ENCODE assay signal across 29 cellular contexts in the genomic region with DNA sequence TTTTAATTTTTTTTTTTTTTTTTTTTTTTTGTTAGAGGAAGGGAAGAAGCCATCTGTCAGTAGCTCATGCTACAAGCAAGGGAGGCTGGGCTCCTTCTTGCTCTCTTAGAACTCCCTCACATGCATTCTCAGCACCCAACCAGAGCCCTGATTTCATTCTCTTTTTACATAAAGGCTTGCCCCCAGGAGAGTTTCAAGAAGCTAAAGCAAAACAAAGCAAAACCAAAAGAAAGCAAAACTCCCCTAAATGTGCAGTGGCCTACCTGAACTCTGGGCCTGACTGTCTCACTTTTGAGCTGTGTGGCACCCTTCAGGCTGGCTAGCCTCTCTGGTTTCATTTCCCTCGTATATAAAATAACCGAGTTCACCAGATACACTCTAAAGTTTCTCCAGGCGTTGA.
DNase-seq lines count a peak whose midpoint lies in the region; ATAC-seq, FAIRE-seq and TF ChIP-seq lines count a peak whose summit lies in the region.
"Had no signal": no experiment of that assay in that cellular context is flagged by ENCODE, and none has a peak within 500 bp of the region (broad histone marks: within the 10 kb centered on the region; RNA-seq: fewer than 3 reads in every experiment).

No MANE protein-coding gene starts in this region.

- no peak overlapping the region for H2BK15ac ChIP-seq in mesendoderm (replicated peaks; ENCODE audit: low read depth)

- H2BK120ac ChIP-seq in mesendoderm (ENCODE audit: low read depth, low read length) = no peak overlapping the region

- H3K4me3 Mint-ChIP-seq in activated naive CD4-positive, alpha-beta T cell treated with anti-CD3 and anti-CD28 coated beads for 36 hours = no peak overlapping the region
- no peak overlapping the region for H3K4me3 Mint-ChIP-seq in GM23338
- no peak overlapping the region for H3K4me3 Mint-ChIP-seq in stimulated activated naive B cell treated with anti-CD40 and anti-IgM and Interleukin-4, amounts not matched to agents 10 μg/mL and 1 μg/mL and 100 μg/mL, for 72 hours
- H3K4me3 Mint-ChIP-seq: effector memory CD8-positive, alpha-beta T cell; HFFc6; mesothelial cell of epicardium; naive B cell had no signal

- no peak overlapping the region for H3K56ac ChIP-seq in mesendoderm (ENCODE audit: low read length)

- H3K27me3 Mint-ChIP-seq in activated naive CD4-positive, alpha-beta T cell treated with anti-CD3 and anti-CD28 coated beads for 36 hours (ENCODE audit: low read depth) = no peaks in the 10 kb centered on the region
- H3K27me3 Mint-ChIP-seq in GM23338 (ENCODE audit: insufficient read depth, low read depth, poor library complexity) = peaks cover 6% of the 10 kb centered on the region
- peaks cover 0 to 3% of the 10 kb centered on the region in 2 donors for H3K27me3 Mint-ChIP-seq in stimulated activated naive B cell treated with anti-CD40 and anti-IgM and Interleukin-4, amounts not matched to agents 10 μg/mL and 1 μg/mL and 100 μg/mL, for 72 hours

- no peak for FAIRE-seq in GM12892 (lab: Jason Lieb, UNC)
- FAIRE-seq: A549, G401.6, GM18507, kidney, RCC 7860 had no signal

- H2AK5ac ChIP-seq in mesendoderm (ENCODE audit: low read length) = no peak overlapping the region

- 0 out of 2 replicates have a peak overlapping the region, but pooled peaks have one; percentile 52 for H2AFZ ChIP-seq in GM23338

- H3K4ac ChIP-seq in mesendoderm (ENCODE audit: low read depth, low read length) = no peak overlapping the region

- TF ChIP-seq POLR2A in GM12892 (IDR thresholded peaks at IDR 0.05; ENCODE audit: low read depth, low read length) = no peak

- H3K23ac ChIP-seq in mesendoderm (ENCODE audit: low read length) = no peak overlapping the region

- H3K18ac ChIP-seq in mesendoderm (ENCODE audit: low read length) = no peak overlapping the region

- ATAC-seq in GM23338 = no peak
- peak; percentile 16 to 25 for ATAC-seq in stimulated activated naive B cell treated with anti-CD40 and anti-IgM and Interleukin-4, amounts not matched to agents 10 μg/mL and 1 μg/mL and 100 μg/mL, for 72 hours (replicated peaks)
- ATAC-seq: A549; effector memory CD8-positive, alpha-beta T cell had no signal

- peaks cover 11% of the 10 kb centered on the region for H3K4me1 Mint-ChIP-seq in activated naive CD4-positive, alpha-beta T cell treated with anti-CD3 and anti-CD28 coated beads for 36 hours (ENCODE audit: low read depth)
- H3K4me1 Mint-ChIP-seq in GM23338 = peaks cover 8% of the 10 kb centered on the region
- H3K4me1 Mint-ChIP-seq in stimulated activated naive B cell treated with anti-CD40 and anti-IgM and Interleukin-4, amounts not matched to agents 10 μg/mL and 1 μg/mL and 100 μg/mL, for 72 hours = peaks cover 7 to 11% of the 10 kb centered on the region in 2 donors

- H3K27me3 ChIP-seq in GM23338 (ENCODE audit: insufficient read depth) = no peaks in the 10 kb centered on the region
- no peaks in the 10 kb centered on the region for H3K27me3 ChIP-seq in mesendoderm (ENCODE audit: insufficient read depth, low read length, poor library complexity)
- H3K27me3 ChIP-seq: adrenal gland, thyroid gland had no signal

- H4K8ac ChIP-seq in mesendoderm (ENCODE audit: low read depth, low read length) = no peak overlapping the region

- H3F3A ChIP-seq in GM23338 (replicated peaks; ENCODE audit: low read depth) = no peaks in the 10 kb centered on the region

- H2BK5ac ChIP-seq in mesendoderm (ENCODE audit: low read length) = no peak overlapping the region

- no peaks in the 10 kb centered on the region for H3K9me2 ChIP-seq in GM23338 (ENCODE audit: insufficient read depth)

- peak overlapping the region; percentile 54 for H3K27ac Mint-ChIP-seq in activated naive CD4-positive, alpha-beta T cell treated with anti-CD3 and anti-CD28 coated beads for 36 hours
- H3K27ac Mint-ChIP-seq in GM23338 = no peak overlapping the region
- no peak overlapping the region for H3K27ac Mint-ChIP-seq in stimulated activated naive B cell treated with anti-CD40 and anti-IgM and Interleukin-4, amounts not matched to agents 10 μg/mL and 1 μg/mL and 100 μg/mL, for 72 hours
- H3K27ac Mint-ChIP-seq: effector memory CD8-positive, alpha-beta T cell; HFFc6; IgD-negative memory B cell; mesothelial cell of epicardium had no signal

- H3K36me3 Mint-ChIP-seq in activated naive CD4-positive, alpha-beta T cell treated with anti-CD3 and anti-CD28 coated beads for 36 hours (ENCODE audit: low read depth) = no peaks in the 10 kb centered on the region
- H3K36me3 Mint-ChIP-seq in GM23338 (ENCODE audit: low read depth) = no peaks in the 10 kb centered on the region; the same call in 2 of the 3 replicates
- H3K36me3 Mint-ChIP-seq in stimulated activated naive B cell treated with anti-CD40 and anti-IgM and Interleukin-4, amounts not matched to agents 10 μg/mL and 1 μg/mL and 100 μg/mL, for 72 hours = no peaks in the 10 kb centered on the region
- H3K36me3 Mint-ChIP-seq: IgD-negative memory B cell, mesothelial cell of epicardium, naive B cell had no signal

- H3K36me3 ChIP-seq in GM23338 (ENCODE audit: insufficient read depth) (no peaks in the 10 kb centered on the region), mesendoderm (ENCODE audit: control insufficient read depth, insufficient read depth, low read length) (no peaks in the 10 kb centered on the region)
- H3K36me3 ChIP-seq: adrenal gland, thyroid gland had no signal

- CTCF ChIA-PET in activated naive CD4-positive, alpha-beta T cell treated with anti-CD3 and anti-CD28 coated beads for 36 hours (lab: Charles Lee) = interaction anchor here (0.7 to 1.2 kb wide), 2 partner anchors 22 to 544 kb away, joined by 3 to 5 read pairs; no protein-coding TSS in a partner anchor

- H3K9ac ChIP-seq in mesendoderm (ENCODE audit: low read length) = no peak overlapping the region

- intact Hi-C loops in activated naive CD4-positive, alpha-beta T cell treated with anti-CD3 and anti-CD28 coated beads for 36 hours (cut with micrococcal nuclease) = no loop called here

- no CpG with 5 or more reads among the region's 3 CpGs for WGBS in mesendoderm (ENCODE audit: extremely low coverage, insufficient coverage, low lambda C conversion rate)

- H3K4me2 ChIP-seq in GM23338 (no peak overlapping the region), mesendoderm (ENCODE audit: low read length) (no peak overlapping the region)
- H3K4me2 ChIP-seq: A549 had no signal

- H3K27ac ChIP-seq in GM23338 (ENCODE audit: low read depth) (no peak overlapping the region), mesendoderm (ENCODE audit: low read depth, low read length) (no peak overlapping the region)
- H3K27ac ChIP-seq: A549, adrenal gland, thyroid gland had no signal

- H3K4me3 ChIP-seq in GM23338 (no peak overlapping the region), mesendoderm (ENCODE audit: low read length) (no peak overlapping the region)
- H3K4me3 ChIP-seq: A549, adrenal gland, thyroid gland had no signal

- TF ChIP-seq CTCF in GM23338 (conservative IDR thresholded peaks at IDR 0.05; ENCODE audit: low read depth in 2 of 2) = no peak

- H3K9me3 Mint-ChIP-seq in activated naive CD4-positive, alpha-beta T cell treated with anti-CD3 and anti-CD28 coated beads for 36 hours = no peaks in the 10 kb centered on the region
- no peaks in the 10 kb centered on the region for H3K9me3 Mint-ChIP-seq in GM23338
- peaks cover 0 to 1% of the 10 kb centered on the region in 2 donors for H3K9me3 Mint-ChIP-seq in stimulated activated naive B cell treated with anti-CD40 and anti-IgM and Interleukin-4, amounts not matched to agents 10 μg/mL and 1 μg/mL and 100 μg/mL, for 72 hours
- H3K9me3 Mint-ChIP-seq: effector memory CD8-positive, alpha-beta T cell; HFFc6; IgD-negative memory B cell; mesothelial cell of epicardium; naive B cell had no signal

- H3K4me1 ChIP-seq in GM23338 (ENCODE audit: insufficient read depth) (no peaks in the 10 kb centered on the region), mesendoderm (ENCODE audit: control insufficient read depth, low read depth, low read length) (no peaks in the 10 kb centered on the region)
- H3K4me1 ChIP-seq: A549, adrenal gland, thyroid gland had no signal

- H3K79me1 ChIP-seq in mesendoderm (ENCODE audit: low read length) = no peaks in the 10 kb centered on the region

- no peak for DNase-seq in activated naive CD4-positive, alpha-beta T cell treated with anti-CD3 and anti-CD28 coated beads for 36 hours
- DNase-seq in activated naive CD4-positive, alpha-beta T cell (lab: John Stamatoyannopoulos, UW) = no peak
- DNase-seq in GM23338 (ENCODE audit: low spot score) (no peak), RPMI8226 (peak; percentile 69), mesendoderm (no peak), GM12892 (ENCODE audit: insufficient read length) (no peak), HK-2 (ENCODE audit: unreplicated experiment) (no peak)
- no peak for DNase-seq in stimulated activated naive B cell treated with anti-CD40 and anti-IgM and Interleukin-4, amounts not matched to agents 10 μg/mL and 1 μg/mL and 100 μg/mL, for 72 hours
- DNase-seq: activated CD4-positive, alpha-beta T cell treated with anti-CD3 and anti-CD28 coated beads, Interleukin-2, amount 50 U/mL, for 1 hour; adrenal gland; DMS53; effector memory CD8-positive, alpha-beta T cell; erythroblast; head of caudate nucleus; HFFc6; kidney; naive B cell; NCI-H1105; NCI-H2029 treated with DMSO at 0.1 percent for 48 hours; NCI-H345; occipital lobe; stimulated activated naive CD4-positive, alpha-beta T cell treated with Interleukin-2 at 50 U/mL for 16 hours; thyroid gland had no signal

- H4K5ac ChIP-seq in mesendoderm (ENCODE audit: low read length) = no peak overlapping the region

- no peaks in the 10 kb centered on the region for H3K79me2 ChIP-seq in GM23338 (replicated peaks; ENCODE audit: insufficient read depth)
- no peaks in the 10 kb centered on the region for H3K79me2 ChIP-seq in mesendoderm (ENCODE audit: control insufficient read depth, insufficient read depth, low read length)

- no peaks in the 10 kb centered on the region for H4K20me1 ChIP-seq in GM23338 (replicated peaks; ENCODE audit: insufficient read depth)

TF ChIP-seq in GM23338, 12 proteins besides CTCF, POLR2A, EP300 and RAD21 (continues in another document):
- TF ChIP-seq ETS1 (IDR thresholded peaks at IDR 0.05) = no peak
- no peak for TF ChIP-seq EZH2phosphoT487 (IDR thresholded peaks at IDR 0.05; ENCODE audit: unreplicated experiment)
- TF ChIP-seq STAT1 (IDR thresholded peaks at IDR 0.05; ENCODE audit: unreplicated experiment) = no peak
- TF ChIP-seq EZH2 (IDR thresholded peaks at IDR 0.05; ENCODE audit: low read depth, unreplicated experiment) = no peak
